ENCODE assay signal across 1 cellular context in the genomic region with DNA sequence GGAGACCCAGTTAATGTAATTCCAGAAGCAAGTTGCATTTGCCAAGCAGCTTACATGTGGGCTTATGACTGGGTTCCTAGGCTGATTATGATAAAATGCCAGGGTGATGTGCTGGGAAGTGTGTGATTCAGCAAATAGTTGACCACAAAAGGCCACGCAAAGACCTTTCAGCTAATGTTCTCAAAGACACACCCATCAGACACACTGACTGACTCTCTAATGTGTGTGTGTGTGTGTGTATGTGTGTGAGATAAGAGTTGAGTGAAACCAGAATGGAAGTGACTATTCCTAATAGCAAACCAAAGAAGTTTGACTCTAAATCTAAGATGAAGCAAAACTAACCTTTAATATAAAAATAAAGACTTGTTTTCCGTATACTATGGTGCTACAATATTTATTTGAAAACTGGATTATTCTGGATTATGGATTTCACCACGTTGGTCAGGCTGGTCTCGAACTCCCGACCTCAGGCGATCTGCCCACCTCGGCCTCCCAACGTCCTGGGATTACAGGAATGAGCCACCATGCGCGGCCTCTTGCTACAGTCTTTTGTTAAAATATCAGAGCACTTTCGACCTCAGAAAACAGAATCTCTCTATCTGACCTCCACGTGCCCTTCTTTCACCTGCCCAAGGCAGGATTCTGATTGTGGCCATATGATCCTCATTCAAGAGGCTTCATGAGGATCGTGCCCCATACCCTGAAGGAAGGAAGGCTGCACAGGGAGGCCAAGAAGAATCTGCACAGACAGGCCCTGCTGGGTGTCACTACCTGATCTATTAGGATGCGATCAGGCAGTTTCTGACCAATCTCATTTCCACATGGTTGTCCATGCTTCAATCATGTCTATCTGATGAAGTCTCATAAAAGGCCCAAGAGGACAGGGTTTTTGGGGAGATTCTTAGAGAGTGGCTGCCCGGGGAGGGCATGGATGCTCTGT.
TF ChIP-seq lines count a peak whose summit lies in the region.

No MANE protein-coding gene starts in this region.

TF ChIP-seq in K562, 482 proteins besides CTCF, POLR2A, EP300 and RAD21 (continued from another document and continues in another):
- TF ChIP-seq PML (IDR thresholded peaks at IDR 0.05; ENCODE audit: low read length) (peak; percentile 91), ZNF146 (CRISPR knock-in tag; IDR thresholded peaks at IDR 0.05; ENCODE audit: unreplicated experiment) (no peak), ZNF217 (CRISPR knock-in tag; IDR thresholded peaks at IDR 0.05) (no peak), POLR2AphosphoS5 (IDR thresholded peaks at IDR 0.05; ENCODE audit: control insufficient read depth, insufficient read depth, low read depth, low read length) (peak; percentile 88), SRSF7 (optimal IDR thresholded peaks at IDR 0.05; ENCODE audit: low read depth, low read length) (no peak), RB1 (IDR thresholded peaks at IDR 0.05; ENCODE audit: low read depth) (no peak), KLF10 (CRISPR knock-in tag; IDR thresholded peaks at IDR 0.05) (no peak), PTTG1 (tag; IDR thresholded peaks at IDR 0.05; ENCODE audit: low read depth) (no peak), TCF7L2 (IDR thresholded peaks at IDR 0.05; ENCODE audit: low read depth, low read length) (no peak), ZNF696 (CRISPR knock-in tag; conservative IDR thresholded peaks at IDR 0.05) (no peak), ZC3H11A (IDR thresholded peaks at IDR 0.05; ENCODE audit: low read depth, low read length) (no peak), ZNF3 (CRISPR knock-in tag; IDR thresholded peaks at IDR 0.05) (no peak), ZBTB7A (IDR thresholded peaks at IDR 0.05; ENCODE audit: borderline replicate concordance, control insufficient read depth, low read depth, low read length) (no peak), NFYB (IDR thresholded peaks at IDR 0.05; ENCODE audit: extremely low read depth, insufficient read length) (no peak), ADNP (tag; IDR thresholded peaks at IDR 0.05) (peak; percentile 98), HDAC3 (IDR thresholded peaks at IDR 0.05; ENCODE audit: borderline replicate concordance, partially characterized antibody) (peak; percentile 92), ZSCAN29 (IDR thresholded peaks at IDR 0.05) (no peak), ZNF354B (CRISPR knock-in tag; IDR thresholded peaks at IDR 0.05) (no peak), HOXB6 (CRISPR knock-in tag; IDR thresholded peaks at IDR 0.05; ENCODE audit: borderline replicate concordance) (no peak), POLR3A (IDR thresholded peaks at IDR 0.05; ENCODE audit: borderline replicate concordance, extremely low read depth, insufficient read depth, insufficient read length) (no peak), ZEB2 (IDR thresholded peaks at IDR 0.05) (peak; percentile 65; the same call in 1 of the 2 replicates), RNF2 (IDR thresholded peaks at IDR 0.05) (peak; percentile 93), SRSF3 (IDR thresholded peaks at IDR 0.05; ENCODE audit: insufficient read depth, low read length) (no peak), ZNF124 (CRISPR knock-in tag; IDR thresholded peaks at IDR 0.05) (no peak), ZNF316 (IDR thresholded peaks at IDR 0.05) (peak; percentile 98), BRD9 (IDR thresholded peaks at IDR 0.05; ENCODE audit: low read depth, partially characterized antibody) (peak; percentile 61), MGA (IDR thresholded peaks at IDR 0.05) (no peak), PHF21A (IDR thresholded peaks at IDR 0.05; ENCODE audit: borderline replicate concordance, low read depth) (no peak), TFAM (CRISPR knock-in tag; conservative IDR thresholded peaks at IDR 0.05) (no peak), ZNF274 (IDR thresholded peaks at IDR 0.05; ENCODE audit: borderline replicate concordance, low read depth, low read length) (no peak), MCM2 (IDR thresholded peaks at IDR 0.05; ENCODE audit: low read depth) (no peak), ZNF224 (CRISPR knock-in tag; IDR thresholded peaks at IDR 0.05) (no peak), KLF1 (tag; IDR thresholded peaks at IDR 0.05) (peak; percentile 95), FUS (optimal IDR thresholded peaks at IDR 0.05; ENCODE audit: low read depth, low read length) (no peak), POLR3G (IDR thresholded peaks at IDR 0.05; ENCODE audit: extremely low read depth, insufficient read length, insufficient replicate concordance) (no peak), EGR1 (conservative IDR thresholded peaks at IDR 0.05) (peak; percentile 27), RHOXF2B (CRISPR knock-in tag; conservative IDR thresholded peaks at IDR 0.05) (no peak), ZNF282 (CRISPR knock-in tag; IDR thresholded peaks at IDR 0.05) (no peak), ZBED1 (IDR thresholded peaks at IDR 0.05) (no peak), TARDBP (IDR thresholded peaks at IDR 0.05) (no peak), POLR2AphosphoS2 (IDR thresholded peaks at IDR 0.05; ENCODE audit: low read length) (no peak), NFATC3 (IDR thresholded peaks at IDR 0.05) (no peak), ZNF324 (CRISPR knock-in tag; IDR thresholded peaks at IDR 0.05) (no peak), FOXA1 (IDR thresholded peaks at IDR 0.05; ENCODE audit: borderline replicate concordance) (no peak), KAT2B (IDR thresholded peaks at IDR 0.05; ENCODE audit: low read depth, low read length) (no peak), EWSR1 (IDR thresholded peaks at IDR 0.05; ENCODE audit: borderline replicate concordance, low read depth, partially characterized antibody) (no peak), HNRNPH1 (optimal IDR thresholded peaks at IDR 0.05; ENCODE audit: low read depth, low read length) (no peak), IFI16 (CRISPR knock-in tag; IDR thresholded peaks at IDR 0.05) (no peak), CSDE1 (IDR thresholded peaks at IDR 0.05) (no peak)
- TF ChIP-seq, protein P1, sequence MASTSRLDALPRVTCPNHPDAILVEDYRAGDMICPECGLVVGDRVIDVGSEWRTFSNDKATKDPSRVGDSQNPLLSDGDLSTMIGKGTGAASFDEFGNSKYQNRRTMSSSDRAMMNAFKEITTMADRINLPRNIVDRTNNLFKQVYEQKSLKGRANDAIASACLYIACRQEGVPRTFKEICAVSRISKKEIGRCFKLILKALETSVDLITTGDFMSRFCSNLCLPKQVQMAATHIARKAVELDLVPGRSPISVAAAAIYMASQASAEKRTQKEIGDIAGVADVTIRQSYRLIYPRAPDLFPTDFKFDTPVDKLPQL (IDR thresholded peaks at IDR 0.05; ENCODE audit: extremely low read depth, insufficient read length): no peak
- TF ChIP-seq, protein P2, sequence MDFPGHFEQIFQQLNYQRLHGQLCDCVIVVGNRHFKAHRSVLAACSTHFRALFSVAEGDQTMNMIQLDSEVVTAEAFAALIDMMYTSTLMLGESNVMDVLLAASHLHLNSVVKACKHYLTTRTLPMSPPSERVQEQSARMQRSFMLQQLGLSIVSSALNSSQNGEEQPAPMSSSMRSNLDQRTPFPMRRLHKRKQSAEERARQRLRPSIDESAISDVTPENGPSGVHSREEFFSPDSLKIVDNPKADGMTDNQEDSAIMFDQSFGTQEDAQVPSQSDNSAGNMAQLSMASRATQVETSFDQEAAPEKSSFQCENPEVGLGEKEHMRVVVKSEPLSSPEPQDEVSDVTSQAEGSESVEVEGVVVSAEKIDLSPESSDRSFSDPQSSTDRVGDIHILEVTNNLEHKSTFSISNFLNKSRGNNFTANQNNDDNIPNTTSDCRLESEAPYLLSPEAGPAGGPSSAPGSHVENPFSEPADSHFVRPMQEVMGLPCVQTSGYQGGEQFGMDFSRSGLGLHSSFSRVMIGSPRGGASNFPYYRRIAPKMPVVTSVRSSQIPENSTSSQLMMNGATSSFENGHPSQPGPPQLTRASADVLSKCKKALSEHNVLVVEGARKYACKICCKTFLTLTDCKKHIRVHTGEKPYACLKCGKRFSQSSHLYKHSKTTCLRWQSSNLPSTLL (IDR thresholded peaks at IDR 0.05): no peak
- TF ChIP-seq, protein P3, sequence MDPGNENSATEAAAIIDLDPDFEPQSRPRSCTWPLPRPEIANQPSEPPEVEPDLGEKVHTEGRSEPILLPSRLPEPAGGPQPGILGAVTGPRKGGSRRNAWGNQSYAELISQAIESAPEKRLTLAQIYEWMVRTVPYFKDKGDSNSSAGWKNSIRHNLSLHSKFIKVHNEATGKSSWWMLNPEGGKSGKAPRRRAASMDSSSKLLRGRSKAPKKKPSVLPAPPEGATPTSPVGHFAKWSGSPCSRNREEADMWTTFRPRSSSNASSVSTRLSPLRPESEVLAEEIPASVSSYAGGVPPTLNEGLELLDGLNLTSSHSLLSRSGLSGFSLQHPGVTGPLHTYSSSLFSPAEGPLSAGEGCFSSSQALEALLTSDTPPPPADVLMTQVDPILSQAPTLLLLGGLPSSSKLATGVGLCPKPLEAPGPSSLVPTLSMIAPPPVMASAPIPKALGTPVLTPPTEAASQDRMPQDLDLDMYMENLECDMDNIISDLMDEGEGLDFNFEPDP (CRISPR knock-in tag; IDR thresholded peaks at IDR 0.05): no peak
- TF ChIP-seq, protein P4, sequence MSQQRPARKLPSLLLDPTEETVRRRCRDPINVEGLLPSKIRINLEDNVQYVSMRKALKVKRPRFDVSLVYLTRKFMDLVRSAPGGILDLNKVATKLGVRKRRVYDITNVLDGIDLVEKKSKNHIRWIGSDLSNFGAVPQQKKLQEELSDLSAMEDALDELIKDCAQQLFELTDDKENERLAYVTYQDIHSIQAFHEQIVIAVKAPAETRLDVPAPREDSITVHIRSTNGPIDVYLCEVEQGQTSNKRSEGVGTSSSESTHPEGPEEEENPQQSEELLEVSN (IDR thresholded peaks at IDR 0.05; ENCODE audit: borderline replicate concordance in 1 of 2, extremely low read depth in 1 of 2, insufficient read depth in 1 of 2, insufficient read length in 1 of 2, low read depth in 1 of 2, low read length in 1 of 2, poor library complexity in 1 of 2, severe bottlenecking in 1 of 2): no peak
